ENCODE assay signal across 10 cellular contexts in genomic region chr21:16534408-16535099, GRCh38.
DNase-seq lines count a peak whose midpoint lies in the region; ATAC-seq and TF ChIP-seq lines count a peak whose summit lies in the region.
"Had no signal": no experiment of that assay in that cellular context is flagged by ENCODE, and none has a peak within 500 bp of the region (broad histone marks: within the 10 kb centered on the region; RNA-seq: fewer than 3 reads in every experiment).

No MANE protein-coding gene starts in this region.

- H3K27me3 ChIP-seq in lung (ENCODE audit: control insufficient read depth, insufficient read depth) (no peaks in the 10 kb centered on the region), vagina (no peaks in the 10 kb centered on the region)
- H3K27me3 ChIP-seq: BLaER1 had no signal

- H3K27me3 Mint-ChIP-seq in naive thymus-derived CD8-positive, alpha-beta T cell = no peaks in the 10 kb centered on the region

- no peaks in the 10 kb centered on the region for H3K4me1 Mint-ChIP-seq in naive thymus-derived CD8-positive, alpha-beta T cell

- TF ChIP-seq CTCF in lung (IDR thresholded peaks at IDR 0.05; ENCODE audit: control extremely low read depth, extremely low read depth) (no peak), vagina (IDR thresholded peaks at IDR 0.05) (no peak)

- POLR2A ChIA-PET in naive thymus-derived CD8-positive, alpha-beta T cell (lab: Charles Lee) = no interaction called here

- H3K9me3 Mint-ChIP-seq in naive thymus-derived CD8-positive, alpha-beta T cell = peaks cover 0 to 17% (median 7%) of the 10 kb centered on the region in 9 donors

- peak; percentile 1 for DNase-seq in NCI-H2171 treated with DMSO at 0.1 percent for 48 hours (lab: John Stamatoyannopoulos, UW)
- DNase-seq in NCI-H2171 (lab: John Stamatoyannopoulos, UW) = no peak
- peak; percentile 76 for DNase-seq in dermis blood vessel endothelial cell
- peak; percentile 55 for DNase-seq in lung (ENCODE audit: low spot score)
- peak in 1 of 2 donors; percentile 94 for DNase-seq in vagina (ENCODE audit: extremely low spot score in 2 of 2)
- DNase-seq in naive thymus-derived CD8-positive, alpha-beta T cell = no peak
- no peak for DNase-seq in activated gamma-delta T cell (lab: John Stamatoyannopoulos, UW)
- DNase-seq: activated naive CD4-positive, alpha-beta T cell treated with anti-CD3 and anti-CD28 coated beads, Interleukin-2, amount 50 U/mL, for 16 hours had no signal

- ATAC-seq in lung (ENCODE audit: insufficient read depth, low FRiP score) (peak; percentile 55), GM19351 (IDR thresholded peaks at IDR 0.05; ENCODE audit: unreplicated experiment) (no peak)
- ATAC-seq in naive thymus-derived CD8-positive, alpha-beta T cell = no peak

- WGBS in lung, 2 donors = 41 to 77% methylated on average over 11 of the region's 11 CpGs

- intact Hi-C loops in vagina (cut with DNase I) = loop anchor here (10.0 kb wide), 1 partner anchor 50 kb away; no protein-coding TSS in a partner anchor

- H3K36me3 Mint-ChIP-seq in naive thymus-derived CD8-positive, alpha-beta T cell = peaks cover 0 to 4% (median 0%) of the 10 kb centered on the region in 3 donors

- H3K36me3 ChIP-seq in lung (ENCODE audit: control insufficient read depth in 2 of 2, insufficient read depth in 2 of 2, low read length in 2 of 2) (no peaks in the 10 kb centered on the region), vagina (no peaks in the 10 kb centered on the region)
- H3K36me3 ChIP-seq: BLaER1 had no signal

- H3K27ac Mint-ChIP-seq in naive thymus-derived CD8-positive, alpha-beta T cell = no peak overlapping the region

- H3K9me3 ChIP-seq in lung (ENCODE audit: control insufficient read depth in 2 of 2, insufficient read depth in 1 of 2, low read length in 1 of 2) (no peaks in the 10 kb centered on the region), vagina (no peaks in the 10 kb centered on the region)
- H3K9me3 ChIP-seq: BLaER1 had no signal

- H3K4me1 ChIP-seq in lung (ENCODE audit: control insufficient read depth in 2 of 2, insufficient read depth in 2 of 2, low read length in 2 of 2) (peaks cover 0 to 2% of the 10 kb centered on the region in 2 donors), vagina (peaks cover 24% of the 10 kb centered on the region)
- H3K4me1 ChIP-seq: BLaER1 had no signal

- H3K4me3 Mint-ChIP-seq in naive thymus-derived CD8-positive, alpha-beta T cell = no peak overlapping the region

- no peak for TF ChIP-seq POLR2A in vagina (IDR thresholded peaks at IDR 0.05)

- H3K4me3 ChIP-seq in lung (peak overlapping the region; percentile 32), vagina (peak overlapping the region; percentile 36 to 47)
- H3K4me3 ChIP-seq: BLaER1 had no signal

- H3K27ac ChIP-seq in lung (ENCODE audit: low read depth in 1 of 2, low read length in 1 of 2) = peak overlapping the region; percentile 75 to 85
- H3K27ac ChIP-seq in vagina = peak overlapping the region; percentile 88
- H3K27ac ChIP-seq: BLaER1 had no signal

Comparison
In these comparisons a context has a peak if more than half of its experiments do, and no peak if none do; other contexts are left out.
1. DNase-seq: peak in NCI-H2171 treated with DMSO at 0.1 percent for 48 hours (single experiment), dermis blood vessel endothelial cell (single experiment) and lung (single experiment); none in NCI-H2171 (single experiment), naive thymus-derived CD8-positive, alpha-beta T cell (0 of 10) and activated gamma-delta T cell (single experiment).